In the genomic region with DNA sequence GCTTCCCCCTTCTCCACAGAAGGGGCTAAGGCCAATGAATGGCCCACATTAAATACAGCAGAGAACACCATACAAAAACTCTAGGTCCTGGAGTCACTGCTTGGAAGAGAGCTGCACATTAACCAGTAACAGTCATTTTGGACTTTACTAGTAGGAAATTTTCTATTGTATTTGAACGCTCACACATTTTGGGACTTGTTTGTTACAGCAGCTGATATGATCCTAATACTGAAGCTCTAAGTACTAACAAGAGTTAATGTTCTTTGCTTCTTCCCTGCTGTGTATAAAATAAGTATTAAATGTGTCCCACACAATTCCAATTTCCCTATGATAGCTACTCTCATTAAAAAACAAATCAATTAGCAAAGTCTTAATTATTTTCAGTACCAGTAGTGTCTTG, we compare ENCODE assay signal across 28 cellular contexts.
"Had no signal": no experiment of that assay in that cellular context is flagged by ENCODE, and none has a peak within 500 bp of the region (broad histone marks: within the 10 kb centered on the region; RNA-seq: fewer than 3 reads in every experiment).

No MANE protein-coding gene starts in this region.

- H3K27me3 Mint-ChIP-seq: stimulated activated memory B cell treated with anti-CD40 and anti-IgM and Interleukin-4, amounts not matched to agents 10 μg/mL and 1 μg/mL and 100 μg/mL, for 72 hours had no signal

- DNase-seq: stimulated activated CD4-positive, alpha-beta T cell treated with anti-CD3 and anti-CD28 coated beads, Interleukin-2, amount 100 ng/mL, for 48 hours; stimulated activated CD4-positive, alpha-beta T cell treated with anti-CD3 and anti-CD28 coated beads, Interleukin-4, amount 100 ng/mL, for 1 hour; stimulated activated CD4-positive, alpha-beta T cell treated with anti-CD3 and anti-CD28 coated beads, Interleukin-4, amount 100 ng/mL, for 24 hours; stimulated activated CD4-positive, alpha-beta T cell treated with anti-CD3 and anti-CD28 coated beads, Interleukin-4, amount 100 ng/mL, for 4 hours; stimulated activated CD8-positive, alpha-beta memory T cell treated with anti-CD3 and anti-CD28 coated beads, Interleukin-4, amount 100 ng/mL, for 48 hours; stimulated activated naive B cell treated with anti-CD40 and anti-IgM and Interleukin-4, amounts not matched to agents 10 μg/mL and 1 μg/mL and 100 μg/mL, for 72 hours; stimulated activated naive CD4-positive, alpha-beta T cell; stimulated activated naive CD4-positive, alpha-beta T cell treated with Interleukin-2 at 50 U/mL for 16 hours; stimulated activated naive CD8-positive, alpha-beta T cell treated with anti-CD3 and anti-CD28 coated beads, Interleukin-15, amount 100 ng/mL, for 72 hours; stimulated activated naive CD8-positive, alpha-beta T cell treated with anti-CD3 and anti-CD28 coated beads, Interleukin-15, Interleukin-2, amounts not matched to agents 100 U/mL and 50 U/mL, for 24 hours; stomach; substantia nigra; testis; thyroid gland; tibial artery; transverse colon; trophoblast cell; upper lobe of left lung; upper lobe of right lung; uterus had no signal

- H3K4me1 ChIP-seq: testis, transverse colon, upper lobe of right lung, uterus had no signal

- H3K4me3 Mint-ChIP-seq: stimulated activated effector memory CD8-positive, alpha-beta T cell treated with anti-CD3 and anti-CD28 coated beads, Interleukin-12 subunit alpha, Interleukin-12 subunit beta, amount 100 ng/mL, for 72 hours; stimulated activated memory B cell treated with anti-CD40 and anti-IgM and Interleukin-4, amounts not matched to agents 10 μg/mL and 1 μg/mL and 100 μg/mL, for 72 hours; stimulated activated naive B cell treated with anti-CD40 and anti-IgM and Interleukin-4, amounts not matched to agents 10 μg/mL and 1 μg/mL and 100 μg/mL, for 72 hours; stimulated activated naive CD8-positive, alpha-beta T cell treated with anti-CD3 and anti-CD28 coated beads, Interleukin-15, amount 100 ng/mL, for 72 hours; stimulated activated naive CD8-positive, alpha-beta T cell treated with anti-CD3 and anti-CD28 coated beads, Interleukin-15, Interleukin-2, amounts not matched to agents 100 ng/mL and 50 ng/mL, for 24 hours; type B pancreatic cell had no signal

- H3K9me3 ChIP-seq: suprapubic skin, testis, thoracic aorta, thyroid gland, upper lobe of left lung, upper lobe of right lung, uterus, vagina had no signal

- H3K36me3 Mint-ChIP-seq: stimulated activated effector memory CD8-positive, alpha-beta T cell treated with anti-CD3 and anti-CD28 coated beads, Interleukin-12 subunit alpha, Interleukin-12 subunit beta, amount 100 ng/mL, for 72 hours; stimulated activated memory B cell treated with anti-CD40 and anti-IgM and Interleukin-4, amounts not matched to agents 10 μg/mL and 1 μg/mL and 100 μg/mL, for 72 hours; stimulated activated naive B cell treated with anti-CD40 and anti-IgM and Interleukin-4, amounts not matched to agents 10 μg/mL and 1 μg/mL and 100 μg/mL, for 72 hours; type B pancreatic cell had no signal

- H3K4me3 ChIP-seq: stomach, suprapubic skin, testis, thoracic aorta, thyroid gland, tibial artery, tibial nerve, transverse colon, upper lobe of left lung, upper lobe of right lung, uterus, vagina had no signal

- ATAC-seq: stimulated activated effector memory CD8-positive, alpha-beta T cell treated with anti-CD3 and anti-CD28 coated beads, Interleukin-12 subunit alpha, Interleukin-12 subunit beta, amount 100 ng/mL, for 72 hours; stimulated activated memory B cell treated with anti-CD40 and anti-IgM and Interleukin-4, amounts not matched to agents 10 μg/mL and 1 μg/mL and 100 μg/mL, for 72 hours; stimulated activated naive B cell treated with anti-CD40 and anti-IgM and Interleukin-4, amounts not matched to agents 10 μg/mL and 1 μg/mL and 100 μg/mL, for 72 hours; stimulated activated naive CD8-positive, alpha-beta T cell treated with anti-CD3 and anti-CD28 coated beads, Interleukin-15, amount 100 ng/mL, for 72 hours; stimulated activated naive CD8-positive, alpha-beta T cell treated with anti-CD3 and anti-CD28 coated beads, Interleukin-15, Interleukin-2, amounts not matched to agents 100 U/mL and 50 U/mL, for 24 hours; upper lobe of right lung had no signal

- H3K4me1 Mint-ChIP-seq: stimulated activated effector memory CD8-positive, alpha-beta T cell treated with anti-CD3 and anti-CD28 coated beads, Interleukin-12 subunit alpha, Interleukin-12 subunit beta, amount 100 ng/mL, for 72 hours; stimulated activated memory B cell treated with anti-CD40 and anti-IgM and Interleukin-4, amounts not matched to agents 10 μg/mL and 1 μg/mL and 100 μg/mL, for 72 hours; stimulated activated naive B cell treated with anti-CD40 and anti-IgM and Interleukin-4, amounts not matched to agents 10 μg/mL and 1 μg/mL and 100 μg/mL, for 72 hours; stimulated activated naive CD8-positive, alpha-beta T cell treated with anti-CD3 and anti-CD28 coated beads, Interleukin-15, amount 100 ng/mL, for 72 hours had no signal

- H3K27ac Mint-ChIP-seq: stimulated activated effector memory CD8-positive, alpha-beta T cell treated with anti-CD3 and anti-CD28 coated beads, Interleukin-12 subunit alpha, Interleukin-12 subunit beta, amount 100 ng/mL, for 72 hours; stimulated activated memory B cell treated with anti-CD40 and anti-IgM and Interleukin-4, amounts not matched to agents 10 μg/mL and 1 μg/mL and 100 μg/mL, for 72 hours; stimulated activated naive B cell treated with anti-CD40 and anti-IgM and Interleukin-4, amounts not matched to agents 10 μg/mL and 1 μg/mL and 100 μg/mL, for 72 hours; stimulated activated naive CD8-positive, alpha-beta T cell treated with anti-CD3 and anti-CD28 coated beads, Interleukin-15, amount 100 ng/mL, for 72 hours; stimulated activated naive CD8-positive, alpha-beta T cell treated with anti-CD3 and anti-CD28 coated beads, Interleukin-15, Interleukin-2, amounts not matched to agents 100 ng/mL and 50 ng/mL, for 24 hours; type B pancreatic cell had no signal

- H3K27ac ChIP-seq: stomach, suprapubic skin, testis, thoracic aorta, tibial artery, tibial nerve, transverse colon, upper lobe of left lung, upper lobe of right lung, uterus, vagina had no signal

- H3K36me3 ChIP-seq: stomach, suprapubic skin, thoracic aorta, thyroid gland, tibial artery, tibial nerve, transverse colon, upper lobe of left lung, upper lobe of right lung, uterus, vagina had no signal

- H3K27me3 ChIP-seq: testis, thyroid gland, upper lobe of left lung, uterus, vagina had no signal
